16 cellular contexts compared by ENCODE assay signal in genomic region chr11:39367526-39367925, GRCh38.
"Had no signal": no experiment of that assay in that cellular context is flagged by ENCODE, and none has a peak within 500 bp of the region (broad histone marks: within the 10 kb centered on the region; RNA-seq: fewer than 3 reads in every experiment).

No MANE protein-coding gene starts in this region.

- H3K27me3 Mint-ChIP-seq: activated CD8-positive, alpha-beta memory T cell treated with anti-CD3 and anti-CD28 coated beads, Interleukin-2, amount 10 ng/mL, durations not matched to agents 7 days and 5 days; activated naive CD8-positive, alpha-beta T cell treated with anti-CD3 and anti-CD28 coated beads for 36 hours; stimulated activated naive CD8-positive, alpha-beta T cell treated with anti-CD3 and anti-CD28 coated beads, Interleukin-15, amount 100 ng/mL, for 72 hours had no signal

- H3K27me3 ChIP-seq: foreskin keratinocyte, neural progenitor cell, ovary, vagina had no signal

- DNase-seq: activated CD4-positive, alpha-beta T cell treated with anti-CD3 and anti-CD28 coated beads, Interleukin-2, amount 50 U/mL, for 4 hours; activated CD8-positive, alpha-beta memory T cell treated with anti-CD3 and anti-CD28 coated beads, Interleukin-2, amount 10 ng/mL, durations not matched to agents 7 days and 5 days; activated gamma-delta T cell treated with Interleukin-2 at 50 U/mL for 16 hours; activated naive CD8-positive, alpha-beta T cell treated with anti-CD3 and anti-CD28 coated beads for 36 hours; activated T-cell treated with anti-CD3 and anti-CD28 coated beads, Interleukin-2, amount 50 U/mL, for 48 hours; anterior cingulate cortex; foreskin keratinocyte; mammary epithelial cell; ovary; stimulated activated CD4-positive, alpha-beta T cell treated with anti-CD3 and anti-CD28 coated beads, Interleukin-2, amount 100 ng/mL, for 48 hours; stimulated activated naive CD8-positive, alpha-beta T cell treated with anti-CD3 and anti-CD28 coated beads, Interleukin-15, amount 100 ng/mL, for 72 hours; T-helper 1 cell had no signal

- H3K4me3 Mint-ChIP-seq: activated CD8-positive, alpha-beta memory T cell treated with anti-CD3 and anti-CD28 coated beads, Interleukin-2, amount 10 ng/mL, durations not matched to agents 7 days and 5 days; activated naive CD8-positive, alpha-beta T cell treated with anti-CD3 and anti-CD28 coated beads for 36 hours; neural progenitor cell; stimulated activated naive CD8-positive, alpha-beta T cell treated with anti-CD3 and anti-CD28 coated beads, Interleukin-15, amount 100 ng/mL, for 72 hours had no signal

- H3K4me2 ChIP-seq: neural progenitor cell had no signal

- ATAC-seq: activated CD8-positive, alpha-beta memory T cell treated with anti-CD3 and anti-CD28 coated beads, Interleukin-2, amount 10 ng/mL, durations not matched to agents 7 days and 5 days; foreskin keratinocyte; left lobe of liver; stimulated activated naive CD8-positive, alpha-beta T cell treated with anti-CD3 and anti-CD28 coated beads, Interleukin-15, amount 100 ng/mL, for 72 hours had no signal

- H3K36me3 Mint-ChIP-seq: activated CD8-positive, alpha-beta memory T cell treated with anti-CD3 and anti-CD28 coated beads, Interleukin-2, amount 10 ng/mL, durations not matched to agents 7 days and 5 days; activated naive CD8-positive, alpha-beta T cell treated with anti-CD3 and anti-CD28 coated beads for 36 hours; neural progenitor cell had no signal

- H3K27ac ChIP-seq: foreskin keratinocyte, neural progenitor cell, ovary, thoracic aorta, vagina had no signal

- H3K27ac Mint-ChIP-seq: activated CD8-positive, alpha-beta memory T cell treated with anti-CD3 and anti-CD28 coated beads, Interleukin-2, amount 10 ng/mL, durations not matched to agents 7 days and 5 days; activated naive CD8-positive, alpha-beta T cell treated with anti-CD3 and anti-CD28 coated beads for 36 hours; neural progenitor cell; stimulated activated naive CD8-positive, alpha-beta T cell treated with anti-CD3 and anti-CD28 coated beads, Interleukin-15, amount 100 ng/mL, for 72 hours had no signal

- H3K9ac ChIP-seq: neural progenitor cell had no signal

- H3K9me3 ChIP-seq: ovary, thoracic aorta, vagina had no signal

- H3K4me1 Mint-ChIP-seq: neural progenitor cell; stimulated activated naive CD8-positive, alpha-beta T cell treated with anti-CD3 and anti-CD28 coated beads, Interleukin-15, amount 100 ng/mL, for 72 hours had no signal

- H3K36me3 ChIP-seq: neural progenitor cell, ovary, thoracic aorta, vagina had no signal

- H3K4me3 ChIP-seq: neural progenitor cell, ovary, thoracic aorta, vagina had no signal

- H3K4me1 ChIP-seq: foreskin keratinocyte, neural progenitor cell, vagina had no signal

- H3K9me3 Mint-ChIP-seq: activated naive CD8-positive, alpha-beta T cell treated with anti-CD3 and anti-CD28 coated beads for 36 hours; neural progenitor cell; stimulated activated naive CD8-positive, alpha-beta T cell treated with anti-CD3 and anti-CD28 coated beads, Interleukin-15, amount 100 ng/mL, for 72 hours had no signal
